12 cellular contexts compared by ENCODE assay signal in genomic region chr2:172293952-172294351, GRCh38.
A peak's percentile ranks its signal among the peaks of the same experiment; 100 is the strongest.
DNase-seq lines count a peak whose midpoint lies in the region; ATAC-seq, FAIRE-seq and TF ChIP-seq lines count a peak whose summit lies in the region.
"Had no signal": no experiment of that assay in that cellular context is flagged by ENCODE, and none has a peak within 500 bp of the region (broad histone marks: within the 10 kb centered on the region; RNA-seq: fewer than 3 reads in every experiment).

No MANE protein-coding gene starts in this region.

- no peak overlapping the region for H3K27ac Mint-ChIP-seq in GM23338
- H3K27ac Mint-ChIP-seq: CD8-positive, alpha-beta T cell; HFFc6 had no signal

- 46 to 58% (median 48%) methylated on average over 6 of the region's 6 CpGs for WGBS in adrenal gland, 4 donors
- WGBS in HepG2 (ENCODE audit: low lambda C conversion rate): 16% methylated on average over 6 of the region's 6 CpGs

- peaks cover 30% of the 10 kb centered on the region for H3K4me1 Mint-ChIP-seq in GM23338

- FAIRE-seq in HepG2 (lab: Jason Lieb, UNC) (no peak), RCC 7860 (lab: Jason Lieb, UNC) (no peak)

- H3K27me3 ChIP-seq in adrenal gland (peaks cover 5% of the 10 kb centered on the region), HepG2 (ENCODE audit: control insufficient read depth in 1 of 2, insufficient read depth in 2 of 2, low read length in 2 of 2) (peaks cover 0 to 19% of the 10 kb centered on the region in 2 experiments; a peak in 2 of 5 replicates), GM23338 (ENCODE audit: insufficient read depth) (peaks cover 38% of the 10 kb centered on the region; the same call in 1 of the 2 replicates)
- H3K27me3 ChIP-seq: SJCRH30 had no signal

- H3F3A ChIP-seq in GM23338 (replicated peaks; ENCODE audit: low read depth): no peaks in the 10 kb centered on the region

- TF ChIP-seq POLR2A in adrenal gland (IDR thresholded peaks at IDR 0.05) (no peak), HepG2 (IDR thresholded peaks at IDR 0.05; ENCODE audit: insufficient read depth in 1 of 2, low read depth in 2 of 2, low read length in 2 of 2) (no peak)

- no peak overlapping the region for H3K27ac ChIP-seq in adrenal gland
- H3K27ac ChIP-seq in HepG2 (ENCODE audit: extremely low read length, insufficient read depth, low read length): no peak overlapping the region
- H3K27ac ChIP-seq in GM23338 (ENCODE audit: low read depth): no peak overlapping the region
- H3K27ac ChIP-seq: SJCRH30 had no signal

- H4K20me1 ChIP-seq in HepG2 (ENCODE audit: insufficient read depth, low read length) (no peaks in the 10 kb centered on the region), GM23338 (replicated peaks; ENCODE audit: insufficient read depth) (no peaks in the 10 kb centered on the region)

- peaks cover 3% of the 10 kb centered on the region; the same call in 1 of the 3 replicates for H3K36me3 Mint-ChIP-seq in GM23338 (ENCODE audit: low read depth)
- H3K36me3 Mint-ChIP-seq: CD8-positive, alpha-beta T cell had no signal

- no peak overlapping the region for H3K4me3 Mint-ChIP-seq in GM23338
- H3K4me3 Mint-ChIP-seq: CD8-positive, alpha-beta T cell; HFFc6 had no signal

- H3K9me3 Mint-ChIP-seq in GM23338: peaks cover 3% of the 10 kb centered on the region; the same call in 2 of the 3 replicates
- H3K9me3 Mint-ChIP-seq: CD8-positive, alpha-beta T cell; HFFc6 had no signal

- in situ Hi-C loops in HepG2 (cut with HindIII; ENCODE audit: extremely low pct_ligation_motif_present, low pct_unique_long_range_greater_than_20kb): no loop called here

- no peak for TF ChIP-seq RAD21 in HepG2 (CRISPR knock-in tag; IDR thresholded peaks at IDR 0.05)

- no peak for TF ChIP-seq CTCF in adrenal gland (IDR thresholded peaks at IDR 0.05)
- TF ChIP-seq CTCF in HepG2 (CRISPR knock-in tag; IDR thresholded peaks at IDR 0.05): no peak
- no peak for TF ChIP-seq CTCF in GM23338 (conservative IDR thresholded peaks at IDR 0.05; ENCODE audit: low read depth in 2 of 2)

- intact Hi-C loops in adrenal gland (cut with DNase I): no loop called here
- intact Hi-C loops in HepG2 (cut with micrococcal nuclease; ENCODE audit: unreplicated experiment): no loop called here

- no peak overlapping the region for H3K4me2 ChIP-seq in HepG2 (ENCODE audit: low read depth, low read length)
- no peak overlapping the region for H3K4me2 ChIP-seq in GM23338

- CTCF ChIA-PET in HepG2 (lab: Yijun Ruan, JAX; ENCODE audit: low intra/inter-chr PET ratio, low total read pairs): no interaction called here

- H3K9me3 ChIP-seq in adrenal gland (replicated peaks in 1 of 3): no peaks in the 10 kb centered on the region
- no peaks in the 10 kb centered on the region for H3K9me3 ChIP-seq in HepG2 (ENCODE audit: low read length)
- H3K9me3 ChIP-seq: SJCRH30 had no signal

- ATAC-seq in HepG2 (peak; percentile 42; the same call in 1 of the 3 replicates), GM23338 (no peak)
- ATAC-seq: CD8-positive, alpha-beta T cell had no signal

- H3K9ac ChIP-seq in HepG2 (ENCODE audit: insufficient read depth, low read depth, low read length): no peak overlapping the region

- TF ChIP-seq EP300 in HepG2 (IDR thresholded peaks at IDR 0.05; ENCODE audit: low read depth in 2 of 2, low read length in 2 of 2): no peak
- TF ChIP-seq EP300 in HepG2 (CRISPR knock-in tag; IDR thresholded peaks at IDR 0.05; ENCODE audit: borderline replicate concordance): no peak

- DNase-seq in AG08395 (ENCODE audit: low spot score) (peak; percentile 31), LoVo (ENCODE audit: low spot score) (peak; percentile 9), adrenal gland (peak; percentile 36 to 70 (median 47)), HepG2 (ENCODE audit: low spot score) (no peak), NCI-H2171 (lab: John Stamatoyannopoulos, UW) (no peak), OCI-M1 (lab: John Stamatoyannopoulos, UW) (no peak), RCC 7860 (ENCODE audit: low spot score) (no peak), GM23338 (ENCODE audit: low spot score) (no peak)
- DNase-seq: CD8-positive, alpha-beta T cell; HFFc6; stimulated activated CD4-positive, alpha-beta T cell treated with anti-CD3 and anti-CD28 coated beads, Interleukin-4, amount 100 ng/mL, for 1 hour had no signal

- H3K27me3 Mint-ChIP-seq in GM23338 (ENCODE audit: insufficient read depth, low read depth, poor library complexity): peaks cover 11% of the 10 kb centered on the region

- no peaks in the 10 kb centered on the region for H3K79me2 ChIP-seq in HepG2 (ENCODE audit: insufficient read depth, low read length)
- no peaks in the 10 kb centered on the region for H3K79me2 ChIP-seq in GM23338 (replicated peaks; ENCODE audit: insufficient read depth)

- no peak overlapping the region for H2AFZ ChIP-seq in HepG2 (ENCODE audit: low read length)
- H2AFZ ChIP-seq in GM23338: no peak overlapping the region

- H3K36me3 ChIP-seq in adrenal gland (replicated peaks in 1 of 2) (no peaks in the 10 kb centered on the region), HepG2 (replicated peaks in 1 of 2; ENCODE audit: control insufficient read depth in 1 of 2, insufficient read depth in 2 of 2, low read length in 2 of 2) (no peaks in the 10 kb centered on the region), GM23338 (ENCODE audit: insufficient read depth) (no peaks in the 10 kb centered on the region)
- H3K36me3 ChIP-seq: SJCRH30 had no signal

- H3K4me1 ChIP-seq in adrenal gland (replicated peaks in 1 of 2) (peaks cover 0 to 8% of the 10 kb centered on the region in 2 donors), HepG2 (ENCODE audit: insufficient read depth, low read length) (no peaks in the 10 kb centered on the region), GM23338 (ENCODE audit: insufficient read depth) (peaks cover 26% of the 10 kb centered on the region)

- H3K9me2 ChIP-seq in GM23338 (ENCODE audit: insufficient read depth): peaks cover 14% of the 10 kb centered on the region; the same call in 1 of the 2 replicates

- BruUV-seq in HepG2 (replicated peaks; lab: Mats Ljungman, UMichigan): no TSS peak

- H3K4me3 ChIP-seq in adrenal gland (no peak overlapping the region), HepG2 (replicated peaks in 1 of 3; ENCODE audit: insufficient read depth in 1 of 3, low read depth in 2 of 3, low read length in 3 of 3) (no peak overlapping the region), GM23338 (no peak overlapping the region)
- H3K4me3 ChIP-seq: SJCRH30 had no signal

- POLR2A ChIA-PET in HepG2 (lab: Yijun Ruan, JAX): no interaction called here

TF ChIP-seq in HepG2, 621 proteins besides CTCF, POLR2A, EP300 and RAD21:
- peak; percentile 43 for TF ChIP-seq CEBPB (IDR thresholded peaks at IDR 0.05; ENCODE audit: borderline replicate concordance, low read depth, low read length)
- TF ChIP-seq NFATC3 (CRISPR knock-in tag; IDR thresholded peaks at IDR 0.05): no peak
TF ChIP-seq in HepG2: peak in this region for 1.

TF ChIP-seq in GM23338, 12 proteins besides CTCF, POLR2A, EP300 and RAD21 (continues in another document):
- TF ChIP-seq CREB1 (CRISPR knock-in tag; IDR thresholded peaks at IDR 0.05; ENCODE audit: low read depth) (no peak), ZNF114 (CRISPR knock-in tag; IDR thresholded peaks at IDR 0.05) (no peak), POLR2AphosphoS5 (IDR thresholded peaks at IDR 0.05; ENCODE audit: low read depth) (no peak), REST (IDR thresholded peaks at IDR 0.05; ENCODE audit: unreplicated experiment) (no peak), JUNB (IDR thresholded peaks at IDR 0.05; ENCODE audit: unreplicated experiment) (no peak), ZNF331 (CRISPR knock-in tag; IDR thresholded peaks at IDR 0.05; ENCODE audit: low read depth) (no peak)

Comparison
In these comparisons a context has a peak if more than half of its experiments do, and no peak if none do; other contexts are left out.
1. DNase-seq: peak in AG08395 (single experiment), LoVo (single experiment) and adrenal gland (7 of 7); none in HepG2 (single experiment), NCI-H2171 (single experiment), OCI-M1 (single experiment), RCC 7860 (single experiment) and GM23338 (single experiment).